In genomic region chr9:114908104-114908621, GRCh38 we compare ENCODE assay signal across 10 cellular contexts. TPM values are rescaled to one million over a fixed set of nuclear protein-coding genes. Genes with fewer than 3 reads are reported as not detected.
DNase-seq lines count a peak whose midpoint lies in the region; ATAC-seq and TF ChIP-seq lines count a peak whose summit lies in the region.
"Had no signal": no experiment of that assay in that cellular context is flagged by ENCODE, and none has a peak within 500 bp of the region (broad histone marks: within the 10 kb centered on the region; RNA-seq: fewer than 3 reads in every experiment).

No MANE protein-coding gene starts in this region.

- H3K9me3 ChIP-seq in colonic mucosa (no peaks in the 10 kb centered on the region), thyroid gland (no peaks in the 10 kb centered on the region), aorta (ENCODE audit: control insufficient read depth, low read length) (no peaks in the 10 kb centered on the region)
- H3K9me3 ChIP-seq: HAP-1 had no signal

- 31 to 51% methylated on average over 3 of the region's 3 CpGs for WGBS in thyroid gland, 2 donors
- WGBS in aorta, 2 donors: 77 to 82% methylated on average over 3 of the region's 3 CpGs

- DNase-seq in DMS153 (lab: John Stamatoyannopoulos, UW) (peak; percentile 100), NCI-H748 treated with DMSO at 0.1 percent for 48 hours (lab: John Stamatoyannopoulos, UW) (peak; percentile 97), colonic mucosa (peak; percentile 41), thyroid gland (peak; percentile 77 to 83), NK-92 (lab: John Stamatoyannopoulos, UW; ENCODE audit: unreplicated experiment) (no peak), aorta (no peak)

- H3K4me3 ChIP-seq in colonic mucosa: no peak overlapping the region
- no peak overlapping the region for H3K4me3 ChIP-seq in thyroid gland (replicated peaks in 1 of 3)
- no peak overlapping the region for H3K4me3 ChIP-seq in aorta (ENCODE audit: low read length in 2 of 2)
- H3K4me3 ChIP-seq: cardiac muscle cell, HAP-1 had no signal

- intact Hi-C loops in colonic mucosa (cut with DNase I): no loop called here
- intact Hi-C loops in thyroid gland (cut with DNase I): no loop called here
- intact Hi-C loops in aorta (cut with DNase I): loop anchor here in 1 of 2 donors (10.0 kb wide), 1 partner anchor 223 kb away; the partner anchor contains the start of gene TEX48

- ATAC-seq in HG02642 (IDR thresholded peaks at IDR 0.05; ENCODE audit: poor library complexity, unreplicated experiment): peak; percentile 45
- ATAC-seq in aorta (ENCODE audit: low FRiP score): no peak
- no peak for ATAC-seq in HG03571 (IDR thresholded peaks at IDR 0.05; ENCODE audit: unreplicated experiment)

- H3K36me3 ChIP-seq in colonic mucosa (no peaks in the 10 kb centered on the region), thyroid gland (no peaks in the 10 kb centered on the region), aorta (ENCODE audit: control insufficient read depth in 1 of 2, insufficient read depth in 2 of 2, low read length in 1 of 2) (no peaks in the 10 kb centered on the region)
- H3K36me3 ChIP-seq: cardiac muscle cell, HAP-1 had no signal

- H3K27ac ChIP-seq in colonic mucosa: peak overlapping the region; percentile 20
- H3K27ac ChIP-seq in thyroid gland: peak overlapping the region; percentile 28 to 74 (median 73)
- no peak overlapping the region for H3K27ac ChIP-seq in aorta (ENCODE audit: low read depth in 1 of 2, low read length in 2 of 2)
- H3K27ac ChIP-seq: cardiac muscle cell had no signal

- no peak for TF ChIP-seq POLR2A in thyroid gland (IDR thresholded peaks at IDR 0.05)

- H3K27me3 ChIP-seq in colonic mucosa (no peaks in the 10 kb centered on the region), thyroid gland (no peaks in the 10 kb centered on the region), aorta (ENCODE audit: control insufficient read depth in 1 of 2, insufficient read depth in 2 of 2, low read length in 1 of 2) (no peaks in the 10 kb centered on the region)

- TF ChIP-seq CTCF in colonic mucosa (IDR thresholded peaks at IDR 0.05) (no peak), thyroid gland (IDR thresholded peaks at IDR 0.05) (no peak)

- H3K9ac ChIP-seq in colonic mucosa (ENCODE audit: low read depth in 2 of 2, low read length in 2 of 2): no peak overlapping the region

- peaks cover 6% of the 10 kb centered on the region for H3K4me1 ChIP-seq in colonic mucosa
- H3K4me1 ChIP-seq in thyroid gland: peaks cover 12 to 37% of the 10 kb centered on the region in 2 donors
- no peaks in the 10 kb centered on the region for H3K4me1 ChIP-seq in aorta (ENCODE audit: control insufficient read depth in 1 of 2, insufficient read depth in 2 of 2, low read length in 2 of 2)
- H3K4me1 ChIP-seq: HAP-1 had no signal

RNA-seq across cellular contexts. Expression of gene TNFSF8, which starts 22.2 kb away (rescaled TPM):
- total RNA-seq in colonic mucosa (under 1 TPM; 0.88 to 0.91 TPM), thyroid gland (1 to 10 TPM; 1.3 to 4.2 (median 2.1) TPM), aorta (1 to 10 TPM; 3.7 to 5.8 TPM)
- 1 to 10 TPM in 1 of 2 donors, under 1 TPM in 1; 0.54 to 2.3 TPM for polyA plus RNA-seq in aorta
- total RNA-seq: cardiac muscle cell had no signal
- polyA plus RNA-seq: cardiac muscle cell had no signal

Comparison
In these comparisons a context has a peak if more than half of its experiments do, and no peak if none do; other contexts are left out.
1. DNase-seq: peak in DMS153 (single experiment), NCI-H748 treated with DMSO at 0.1 percent for 48 hours (single experiment), colonic mucosa (single experiment) and thyroid gland (2 of 2); none in NK-92 (single experiment) and aorta (0 of 2).
2. H3K27ac ChIP-seq: peak in colonic mucosa (single experiment) and thyroid gland (3 of 3); none in aorta (0 of 2).